16 cellular contexts compared by ENCODE assay signal in genomic region chr1:236124965-236125364, GRCh38. TPM values are rescaled to one million over a fixed set of nuclear protein-coding genes. Genes with fewer than 3 reads are reported as not detected.
A peak's percentile ranks its signal among the peaks of the same experiment; 100 is the strongest.
DNase-seq lines count a peak whose midpoint lies in the region; ATAC-seq, FAIRE-seq and TF ChIP-seq lines count a peak whose summit lies in the region.
"Had no signal": no experiment of that assay in that cellular context is flagged by ENCODE, and none has a peak within 500 bp of the region (broad histone marks: within the 10 kb centered on the region; RNA-seq: fewer than 3 reads in every experiment).

No MANE protein-coding gene starts in this region.

- in situ Hi-C loops in K562 (cut with MboI): loop anchor here (25.0 kb wide), 2 partner anchors 1262 to 1437 kb away; no protein-coding TSS in a partner anchor

- intact Hi-C loops in K562 (cut with micrococcal nuclease): no loop called here

- DNase-seq in BJ (ENCODE audit: low read depth) (no peak), GM12864 (ENCODE audit: low read depth) (no peak), Kasumi-1 (lab: John Stamatoyannopoulos, UW) (peak; percentile 10 to 14), K562 (ENCODE audit: extremely low read depth in 1 of 4, low spot score in 3 of 4) (no peak), hepatic stellate cell (ENCODE audit: low spot score) (no peak), activated gamma-delta T cell (lab: John Stamatoyannopoulos, UW) (no peak)
- DNase-seq in activated effector memory CD4-positive, alpha-beta T cell treated with anti-CD3 and anti-CD28 coated beads, Interleukin-2, amount 50 U/mL, for 16 hours: no peak
- DNase-seq: activated CD4-positive, alpha-beta T cell treated with anti-CD3 and anti-CD28 coated beads, Interleukin-2, amount 50 U/mL, for 4 hours; esophagus squamous epithelium; Peyer's patch; stimulated activated naive CD4-positive, alpha-beta T cell; uterus had no signal

- FAIRE-seq in K562 (lab: Jason Lieb, UNC): no peak

- H3K4me3 ChIP-seq in BJ (ENCODE audit: low read depth, low read length): no peak overlapping the region
- no peak overlapping the region for H3K4me3 ChIP-seq in GM12864 (ENCODE audit: low read depth, low read length)
- no peak overlapping the region for H3K4me3 ChIP-seq in K562
- H3K4me3 ChIP-seq: BLaER1, esophagus squamous epithelium, Peyer's patch, uterus had no signal

- H3K79me2 ChIP-seq in K562 (ENCODE audit: control insufficient read depth, insufficient read depth, low read length): no peaks in the 10 kb centered on the region

- no peak overlapping the region for H2AFZ ChIP-seq in K562 (ENCODE audit: low read depth, low read length)

- WGBS in K562 (ENCODE audit: insufficient coverage, low coverage, missing lambda C conversion rate): 0% methylated on average over 2 of the region's 2 CpGs

- H3K9ac ChIP-seq in K562 (ENCODE audit: insufficient read depth in 1 of 2, low read depth in 2 of 2, low read length in 2 of 2): no peak overlapping the region
- H3K9ac ChIP-seq: BLaER1 had no signal

- H3K9me1 ChIP-seq in K562 (ENCODE audit: control insufficient read depth, insufficient read depth, low read length): no peaks in the 10 kb centered on the region

- TF ChIP-seq CTCF in BJ (IDR thresholded peaks at IDR 0.05; ENCODE audit: insufficient read depth, low read depth, low read length): 0 out of 2 replicates have a peak, but pooled peaks have one; percentile 9
- peak; percentile 46 for TF ChIP-seq CTCF in GM12864 (IDR thresholded peaks at IDR 0.05; ENCODE audit: low read depth, low read length, missing control alignments)
- TF ChIP-seq CTCF in K562 (IDR thresholded peaks at IDR 0.05 in 2 of 3, conservative IDR thresholded peaks at IDR 0.05 in 1 of 3; ENCODE audit: insufficient read depth in 2 of 3, low read depth in 1 of 3, low read length in 3 of 3): peak; percentile 22 to 38 (median 26); a peak in 3 of 6 replicates

- H3K27me3 ChIP-seq in BJ (ENCODE audit: control insufficient read depth, insufficient read depth, low read length) (no peaks in the 10 kb centered on the region), K562 (ENCODE audit: control insufficient read depth in 2 of 2, insufficient read depth in 2 of 2, low read length in 2 of 2) (peaks cover 18 to 66% of the 10 kb centered on the region in 2 experiments)
- H3K27me3 ChIP-seq: BLaER1, esophagus squamous epithelium, Peyer's patch, uterus had no signal

- TF ChIP-seq POLR2A in K562 (conservative IDR thresholded peaks at IDR 0.05): no peak

- peak in 1 of 2 experiments; percentile 56; a peak in 2 of 4 replicates for TF ChIP-seq RAD21 in K562 (CRISPR knock-in tag; conservative IDR thresholded peaks at IDR 0.05 in 1 of 2, IDR thresholded peaks at IDR 0.05 in 1 of 2)

- CTCF ChIA-PET in BJ (lab: Yijun Ruan, JAX): interaction anchor here (0.6 kb wide), 1 partner anchor 14 kb away, joined by 3 read pairs; no protein-coding TSS in a partner anchor
- CTCF ChIA-PET in K562 (lab: Yijun Ruan, JAX; ENCODE audit: low intra/inter-chr PET ratio): no interaction called here

- H3K27ac ChIP-seq in K562 (ENCODE audit: extremely low read depth, low read depth, low read length): no peak overlapping the region
- H3K27ac ChIP-seq: BLaER1, esophagus squamous epithelium, Peyer's patch, uterus had no signal

- POLR2A ChIA-PET in BJ (lab: Charles Lee): no interaction called here
- POLR2A ChIA-PET in K562 (lab: Yijun Ruan, JAX): interaction anchor here (1.1 kb wide), 1 partner anchor 295 kb away, joined by 3 read pairs; no protein-coding TSS in a partner anchor

- no peaks in the 10 kb centered on the region; a peak in 2 of 5 replicates for H3K4me1 ChIP-seq in K562 (replicated peaks in 1 of 2; ENCODE audit: control insufficient read depth in 2 of 2, insufficient read depth in 2 of 2, low read length in 2 of 2)
- H3K4me1 ChIP-seq: Peyer's patch, uterus had no signal

- no peaks in the 10 kb centered on the region for H3K36me3 ChIP-seq in BJ (ENCODE audit: control insufficient read depth, insufficient read depth, low read length)
- no peaks in the 10 kb centered on the region for H3K36me3 ChIP-seq in K562 (ENCODE audit: control insufficient read depth, insufficient read depth, low read length)
- H3K36me3 ChIP-seq: BLaER1, esophagus squamous epithelium, Peyer's patch, uterus had no signal

- H3K4me2 ChIP-seq in K562 (ENCODE audit: insufficient read depth, low read length): no peak overlapping the region
- H3K4me2 ChIP-seq: BLaER1 had no signal

- no peaks in the 10 kb centered on the region for H4K20me1 ChIP-seq in K562 (replicated peaks; ENCODE audit: control insufficient read depth, insufficient read depth, low read length)
- H4K20me1 ChIP-seq: BLaER1 had no signal

- TF ChIP-seq EP300 in K562 (IDR thresholded peaks at IDR 0.05; ENCODE audit: low read length): no peak

- no TSS peak for BruUV-seq in K562 (replicated peaks; lab: Mats Ljungman, UMichigan)

- peak; percentile 65 for ATAC-seq in K562
- no peak for ATAC-seq in GM18498 (IDR thresholded peaks at IDR 0.05; ENCODE audit: unreplicated experiment)
- ATAC-seq: natural killer cell treated with Interleukin-12 subunit alpha and Interleukin-12 subunit beta and Interleukin-15 and Interleukin-18, amount 100 ng/mL, for 72 hours; sciatic nerve had no signal

- H3K9me3 ChIP-seq in K562 (replicated peaks; ENCODE audit: control insufficient read depth, insufficient read depth, low read depth, low read length): no peaks in the 10 kb centered on the region
- H3K9me3 ChIP-seq: BLaER1, esophagus squamous epithelium, Peyer's patch, uterus had no signal

TF ChIP-seq in K562, 482 proteins besides CTCF, POLR2A, EP300 and RAD21:
- TF ChIP-seq, protein P1, sequence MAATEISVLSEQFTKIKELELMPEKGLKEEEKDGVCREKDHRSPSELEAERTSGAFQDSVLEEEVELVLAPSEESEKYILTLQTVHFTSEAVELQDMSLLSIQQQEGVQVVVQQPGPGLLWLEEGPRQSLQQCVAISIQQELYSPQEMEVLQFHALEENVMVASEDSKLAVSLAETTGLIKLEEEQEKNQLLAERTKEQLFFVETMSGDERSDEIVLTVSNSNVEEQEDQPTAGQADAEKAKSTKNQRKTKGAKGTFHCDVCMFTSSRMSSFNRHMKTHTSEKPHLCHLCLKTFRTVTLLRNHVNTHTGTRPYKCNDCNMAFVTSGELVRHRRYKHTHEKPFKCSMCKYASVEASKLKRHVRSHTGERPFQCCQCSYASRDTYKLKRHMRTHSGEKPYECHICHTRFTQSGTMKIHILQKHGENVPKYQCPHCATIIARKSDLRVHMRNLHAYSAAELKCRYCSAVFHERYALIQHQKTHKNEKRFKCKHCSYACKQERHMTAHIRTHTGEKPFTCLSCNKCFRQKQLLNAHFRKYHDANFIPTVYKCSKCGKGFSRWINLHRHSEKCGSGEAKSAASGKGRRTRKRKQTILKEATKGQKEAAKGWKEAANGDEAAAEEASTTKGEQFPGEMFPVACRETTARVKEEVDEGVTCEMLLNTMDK (IDR thresholded peaks at IDR 0.05; ENCODE audit: borderline replicate concordance, insufficient read depth, low read depth, low read length, poor library complexity, severe bottlenecking): peak; percentile 15
- TF ChIP-seq SMC3 (conservative IDR thresholded peaks at IDR 0.05; ENCODE audit: insufficient read depth, low read depth, low read length) (0 out of 2 replicates have a peak, but pooled peaks have one; percentile 18), RBM34 (IDR thresholded peaks at IDR 0.05; ENCODE audit: borderline replicate concordance, insufficient read depth, low read length) (no peak), CBX5 (IDR thresholded peaks at IDR 0.05; ENCODE audit: borderline replicate concordance, low read depth) (0 out of 2 replicates have a peak, but pooled peaks have one; percentile 18)

RNA-seq across cellular contexts. Expression of gene GPR137B, which starts 17.4 kb away (rescaled TPM):
- polyA plus RNA-seq in BJ (2011; rRNA removed) (6.8 and 7.8 TPM in 2 replicates), K562 (2011; rRNA removed) (0.04 and 0.28 TPM in 2 replicates), K562 (2014; fragmentation: Illumina TruSeq; extraction: Trizol) (1.0 and 1.1 TPM in 2 replicates), K562 (2014; fragmentation: Nextera tagmentation; extraction: Ambion mirVana) (under 1 TPM; 0.14 to 0.35 TPM), K562 (2014; rRNA removed) (0.49 and 0.62 TPM in 2 replicates)
- polyA minus RNA-seq in BJ (2011; rRNA and poly(A)+ RNA removed): 2.5 and 3.7 TPM in 2 replicates
- total RNA-seq in K562 (2011; cell fraction: chromatin; rRNA removed; ENCODE audit: low replicate concordance): 0.28 and 0.65 TPM in 2 replicates
- 0.17 and 0.79 TPM in 2 replicates for total RNA-seq in K562 (2011; cell fraction: nucleolus; rRNA removed)
- total RNA-seq in K562 (2011; cell fraction: nucleoplasm; rRNA removed): 0.22 and 2.1 TPM in 2 replicates
- total RNA-seq in K562 (2014; rRNA removed) (0.36 and 0.94 TPM in 2 replicates), K562 (2014; rRNA removed; fragmentation: Illumina TruSeq; extraction: Trizol) (0.70 and 0.76 TPM in 2 replicates), K562 (2015; rRNA removed; fragmentation: Illumina TruSeq; extraction: Trizol) (0.75 and 0.87 TPM in 2 replicates), K562 (2021) (0.49 and 0.62 TPM in 2 replicates)
- 0.07 and 0.19 TPM in 2 replicates for polyA plus RNA-seq in K562 (2011; cell fraction: cytosol; rRNA removed)
- 0.30 and 0.60 TPM in 2 replicates for polyA plus RNA-seq in K562 (2011; cell fraction: nucleus; rRNA removed)
- polyA plus RNA-seq in K562 (2012): 0.78 and 1.8 TPM in 2 replicates
- 0.27 TPM in 1 of 2 replicates, not detected in the other for polyA minus RNA-seq in K562 (2011; rRNA and poly(A)+ RNA removed)
- not detected in 2 replicates for polyA minus RNA-seq in K562 (2011; cell fraction: cytosol; rRNA and poly(A)+ RNA removed)
- 0.13 TPM in 1 of 2 replicates, not detected in the other for polyA minus RNA-seq in K562 (2011; cell fraction: nucleus; rRNA and poly(A)+ RNA removed)

Comparison
In these comparisons a context has a peak if more than half of its experiments do, and no peak if none do; other contexts are left out.
1. DNase-seq: peak in Kasumi-1 (2 of 2); none in BJ (single experiment), GM12864 (single experiment), K562 (0 of 4), hepatic stellate cell (single experiment), activated effector memory CD4-positive, alpha-beta T cell treated with anti-CD3 and anti-CD28 coated beads, Interleukin-2, amount 50 U/mL, for 16 hours (single experiment) and activated gamma-delta T cell (single experiment).
2. Peak in every context shown above with its lines, with median percentiles within 50 percentile points of each other: CTCF ChIP-seq.